ENCODE assay signal across 21 cellular contexts in the genomic region with DNA sequence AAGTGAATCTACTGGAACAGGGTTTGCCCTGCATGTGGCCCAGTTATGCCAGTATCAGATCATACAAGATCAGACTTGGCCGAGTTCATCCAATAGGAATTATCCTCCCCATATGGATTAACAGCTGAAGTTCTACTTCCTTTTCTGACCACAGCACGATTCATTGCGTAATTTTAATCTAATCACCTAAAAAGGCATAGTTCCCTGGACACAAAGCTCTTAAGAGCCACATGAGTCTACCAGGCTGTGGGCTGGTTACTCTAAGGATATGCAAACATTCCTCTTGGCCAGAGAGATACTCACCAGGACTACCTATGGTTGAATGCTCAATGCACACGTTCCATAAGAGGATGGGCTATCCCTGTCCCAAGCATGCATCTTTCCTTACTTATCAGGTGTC.
"Had no signal": no experiment of that assay in that cellular context is flagged by ENCODE, and none has a peak within 500 bp of the region (broad histone marks: within the 10 kb centered on the region; RNA-seq: fewer than 3 reads in every experiment).

No MANE protein-coding gene starts in this region.

- H3K36me3 ChIP-seq: brain microvascular endothelial cell, gastroesophageal sphincter, heart left ventricle, left ventricle myocardium inferior, upper lobe of right lung had no signal

- H3K4me3 Mint-ChIP-seq: activated B cell treated with CpG ODN at 0.5 μM for 24 hours; activated CD4-positive, alpha-beta memory T cell treated with anti-CD3 and anti-CD28 coated beads for 36 hours; activated CD8-positive, alpha-beta memory T cell treated with anti-CD3 and anti-CD28 coated beads, Interleukin-2, amount 10 ng/mL, durations not matched to agents 7 days and 5 days; activated T-helper 17 cell treated with anti-CD3 and anti-CD28 coated beads, Interleukin-2, amount 50 U/mL, for 72 hours; nephron; T-helper 17 cell had no signal

- H3K9ac ChIP-seq: parathyroid adenoma had no signal

- H3K27me3 ChIP-seq: brain microvascular endothelial cell, gastroesophageal sphincter, heart left ventricle, upper lobe of right lung had no signal

- H3K27ac ChIP-seq: brain microvascular endothelial cell, coronary artery, gastroesophageal sphincter, heart left ventricle, left ventricle myocardium inferior, parathyroid adenoma, upper lobe of right lung had no signal

- H3K79me2 ChIP-seq: parathyroid adenoma had no signal

- H3K9me3 Mint-ChIP-seq: activated B cell treated with CpG ODN at 0.5 μM for 24 hours; activated T-helper 17 cell treated with anti-CD3 and anti-CD28 coated beads, Interleukin-2, amount 50 U/mL, for 72 hours had no signal

- H3K9me3 ChIP-seq: gastroesophageal sphincter, left ventricle myocardium inferior, upper lobe of right lung had no signal

- ATAC-seq: activated CD8-positive, alpha-beta memory T cell treated with anti-CD3 and anti-CD28 coated beads, Interleukin-2, amount 10 ng/mL, durations not matched to agents 7 days and 5 days; activated T-helper 17 cell treated with anti-CD3 and anti-CD28 coated beads, Interleukin-2, amount 50 U/mL, for 72 hours; gastroesophageal sphincter; heart left ventricle; T-helper 17 cell; upper lobe of right lung had no signal

- H3K4me1 ChIP-seq: gastroesophageal sphincter, parathyroid adenoma, upper lobe of right lung had no signal

- H3K27ac Mint-ChIP-seq: activated B cell treated with CpG ODN at 0.5 μM for 24 hours; activated CD4-positive, alpha-beta memory T cell treated with anti-CD3 and anti-CD28 coated beads for 36 hours; activated CD8-positive, alpha-beta memory T cell treated with anti-CD3 and anti-CD28 coated beads, Interleukin-2, amount 10 ng/mL, durations not matched to agents 7 days and 5 days; activated T-helper 17 cell treated with anti-CD3 and anti-CD28 coated beads, Interleukin-2, amount 50 U/mL, for 72 hours; nephron; T-helper 17 cell had no signal

- H3K4me3 ChIP-seq: coronary artery, gastroesophageal sphincter, heart left ventricle, left ventricle myocardium inferior, upper lobe of right lung had no signal

- DNase-seq: activated B cell treated with CpG ODN at 0.5 μM for 24 hours; activated CD4-positive, alpha-beta memory T cell treated with anti-CD3 and anti-CD28 coated beads for 36 hours; activated CD4-positive, alpha-beta T cell treated with anti-CD3 and anti-CD28 coated beads for 4 hours; activated CD8-positive, alpha-beta memory T cell treated with anti-CD3 and anti-CD28 coated beads, Interleukin-2, amount 10 ng/mL, durations not matched to agents 7 days and 5 days; activated naive CD4-positive, alpha-beta T cell treated with Interleukin-2 at 50 U/mL for 16 hours; aorta; brain microvascular endothelial cell; erythroblast; heart left ventricle; left ventricle myocardium inferior; mammary epithelial cell; midbrain; stimulated activated CD8-positive, alpha-beta memory T cell treated with anti-CD3 and anti-CD28 coated beads, Interleukin-4, amount 100 ng/mL, for 48 hours; stimulated activated naive CD4-positive, alpha-beta T cell; T-helper 17 cell; upper lobe of right lung had no signal

- H2AFZ ChIP-seq: parathyroid adenoma had no signal

- H3K27me3 Mint-ChIP-seq: activated B cell treated with CpG ODN at 0.5 μM for 24 hours; activated CD4-positive, alpha-beta memory T cell treated with anti-CD3 and anti-CD28 coated beads for 36 hours; activated CD8-positive, alpha-beta memory T cell treated with anti-CD3 and anti-CD28 coated beads, Interleukin-2, amount 10 ng/mL, durations not matched to agents 7 days and 5 days; activated T-helper 17 cell treated with anti-CD3 and anti-CD28 coated beads, Interleukin-2, amount 50 U/mL, for 72 hours; T-helper 17 cell had no signal
